8 cellular contexts compared by ENCODE assay signal in the genomic region with DNA sequence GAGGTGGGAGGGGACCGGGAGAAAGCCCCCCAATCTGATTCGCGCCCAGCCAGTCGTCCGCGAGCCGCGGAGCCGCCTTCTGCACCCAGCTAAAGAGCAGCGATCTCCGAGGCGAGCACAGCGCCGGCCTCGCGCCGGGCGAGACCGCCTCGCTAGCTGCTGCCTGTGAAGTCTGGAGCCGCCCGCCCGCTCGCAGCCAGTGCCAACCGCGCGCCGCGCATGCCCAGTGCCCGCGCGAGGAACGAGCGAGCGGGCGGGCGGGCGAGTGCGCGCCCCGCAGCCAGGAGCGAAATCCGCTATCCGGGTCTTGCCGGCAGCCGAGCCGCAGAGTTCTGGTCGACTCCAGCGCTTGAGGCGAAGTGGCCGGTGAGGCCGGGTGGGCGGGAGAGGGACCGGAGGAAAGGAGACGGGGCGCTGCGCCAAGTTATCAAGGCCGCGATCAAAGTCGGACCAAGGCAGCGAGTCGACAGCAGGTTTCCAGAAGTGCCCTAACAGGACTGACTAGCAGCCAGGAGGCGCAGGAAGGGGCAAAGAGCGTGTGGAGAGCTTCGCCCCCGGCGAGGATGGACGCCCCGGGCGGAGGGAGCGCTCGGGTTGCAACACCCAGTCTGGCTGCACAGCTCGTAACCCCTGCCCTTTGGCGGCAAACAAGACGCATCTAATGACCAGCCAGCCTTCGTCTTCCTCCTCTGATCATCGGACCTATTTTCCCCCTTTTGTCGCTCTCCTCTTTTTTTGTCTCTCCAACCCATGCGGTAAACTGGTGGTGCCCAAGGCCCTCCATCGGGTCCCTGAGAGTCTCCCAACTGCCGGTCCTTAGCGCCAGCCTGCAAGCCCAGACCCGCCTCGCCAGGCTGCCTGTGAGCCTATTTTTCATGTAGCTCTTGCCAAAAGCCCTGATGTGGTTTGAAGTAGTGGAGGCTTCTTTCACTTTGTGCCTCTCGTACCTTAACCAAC. TPM values are rescaled to one million over a fixed set of nuclear protein-coding genes. Genes with fewer than 3 reads are reported as not detected.
DNase-seq lines count a peak whose midpoint lies in the region; ATAC-seq and TF ChIP-seq lines count a peak whose summit lies in the region.

A gene (minus strand): TSS at position 174 of the 957 bp plus-strand sequence. CDS start 106,437 bp downstream, outside the sequence.

- no peaks in the 10 kb centered on the region for H3K9me3 Mint-ChIP-seq in activated T-cell treated with anti-CD3 and anti-CD28 coated beads, Interleukin-2, amount 50 U/mL, for 4 hours

- CTCF ChIA-PET in PC-3 (lab: Charles Lee): interaction anchor here (0.7 to 1.1 kb wide), 2 partner anchors 59 to 153 kb away, joined by 3 read pairs; no protein-coding TSS in a partner anchor

- peak within 1 kb of the TSS; percentile 91 for H3K4me2 ChIP-seq in PC-3 (ENCODE audit: low read length)

- DNase-seq in DMS 273 treated with DMSO at 0.1 percent for 48 hours (lab: John Stamatoyannopoulos, UW) (peak; percentile 54), HuH-7.5 (ENCODE audit: low spot score) (peak; percentile 69), PC-3 (peak; percentile 88)
- peak; percentile 84 for DNase-seq in activated T-cell treated with anti-CD3 and anti-CD28 coated beads, Interleukin-2, amount 50 U/mL, for 4 hours
- peak; percentile 72 to 73 for DNase-seq in stimulated activated CD8-positive, alpha-beta memory T cell treated with anti-CD3 and anti-CD28 coated beads, Interleukin-7, amount 100 ng/mL, for 1 hour (ENCODE audit: low read depth in 2 of 2)

- peak within 1 kb of the TSS; percentile 79 for H3K27ac ChIP-seq in PC-3 (ENCODE audit: low read length)
- peak within 1 kb of the TSS; percentile 75 for H3K27ac ChIP-seq in muscle layer of colon (ENCODE audit: low read depth, low read length)

- H3K4me1 Mint-ChIP-seq in activated T-cell treated with anti-CD3 and anti-CD28 coated beads, Interleukin-2, amount 50 U/mL, for 4 hours (ENCODE audit: low read depth): peaks cover 17% of the 10 kb centered on the region

- H3K79me2 ChIP-seq in PC-3 (ENCODE audit: low read length): peaks cover 43% of the 10 kb centered on the region

- H3K9me3 ChIP-seq in PC-3 (ENCODE audit: low read length): no peaks in the 10 kb centered on the region
- H3K9me3 ChIP-seq in muscle layer of colon (ENCODE audit: low read length): no peaks in the 10 kb centered on the region

- H3K27me3 ChIP-seq in PC-3 (ENCODE audit: low read length): no peaks in the 10 kb centered on the region
- H3K27me3 ChIP-seq in muscle layer of colon (ENCODE audit: control insufficient read depth in 1 of 2, insufficient read depth in 2 of 2, low read length in 2 of 2): no peaks in the 10 kb centered on the region

- H3K36me3 Mint-ChIP-seq in activated T-cell treated with anti-CD3 and anti-CD28 coated beads, Interleukin-2, amount 50 U/mL, for 4 hours (ENCODE audit: insufficient read depth): no peaks in the 10 kb centered on the region

- H3K4me1 ChIP-seq in PC-3 (ENCODE audit: insufficient read depth, low read length): peaks cover 18% of the 10 kb centered on the region
- peaks cover 31% of the 10 kb centered on the region for H3K4me1 ChIP-seq in muscle layer of colon (ENCODE audit: insufficient read depth, low read length)

- ATAC-seq in GM21529 (IDR thresholded peaks at IDR 0.05; ENCODE audit: unreplicated experiment): peak; percentile 88
- peak; percentile 78 for ATAC-seq in PC-3
- ATAC-seq in activated T-cell treated with anti-CD3 and anti-CD28 coated beads, Interleukin-2, amount 50 U/mL, for 4 hours: peak; percentile 97 to 98
- peak; percentile 97 for ATAC-seq in esophagus mucosa

- H3K4me3 ChIP-seq in PC-3 (ENCODE audit: low read length) (peak within 1 kb of the TSS; percentile 85), muscle layer of colon (ENCODE audit: low read depth in 1 of 2, low read length in 2 of 2) (peak within 1 kb of the TSS; percentile 76 to 95)

- H3K36me3 ChIP-seq in PC-3 (ENCODE audit: low read depth, low read length): peaks cover 10% of the 10 kb centered on the region
- H3K36me3 ChIP-seq in muscle layer of colon (ENCODE audit: insufficient read depth, low read length): no peaks in the 10 kb centered on the region

- H3K27me3 Mint-ChIP-seq in activated T-cell treated with anti-CD3 and anti-CD28 coated beads, Interleukin-2, amount 50 U/mL, for 4 hours (ENCODE audit: low read depth): peaks cover 46% of the 10 kb centered on the region

- TF ChIP-seq CTCF in PC-3 (conservative IDR thresholded peaks at IDR 0.05; ENCODE audit: low read depth, low read length): no peak

- intact Hi-C loops in PC-3 (cut with micrococcal nuclease): loop anchor here (2.0 to 5.0 kb wide), 3 partner anchors 29 to 89 kb away; no protein-coding TSS in a partner anchor

- peak within 1 kb of the TSS; percentile 87 for H2AFZ ChIP-seq in PC-3 (ENCODE audit: low read length)

- no peaks in the 10 kb centered on the region for H3K9me2 ChIP-seq in PC-3 (replicated peaks; ENCODE audit: low read length)

- POLR2A ChIA-PET in PC-3 (lab: Charles Lee; ENCODE audit: unreplicated experiment): interaction anchor here (0.7 kb wide), 1 partner anchor 986 kb away, joined by 4 read pairs; a partner anchor contains a TSS

- H3K4me3 Mint-ChIP-seq in activated T-cell treated with anti-CD3 and anti-CD28 coated beads, Interleukin-2, amount 50 U/mL, for 4 hours: peak within 1 kb of the TSS; percentile 85

- peaks cover 28% of the 10 kb centered on the region for H4K20me1 ChIP-seq in PC-3 (ENCODE audit: low read length)

- BruUV-seq in PC-3 (replicated peaks; lab: Mats Ljungman, UMichigan): TSS peak; percentile 79

- no peaks in the 10 kb centered on the region for H3F3A ChIP-seq in PC-3 (ENCODE audit: low read length, unreplicated experiment)

- H3K9ac ChIP-seq in PC-3 (ENCODE audit: low read length) (peak within 1 kb of the TSS; percentile 94), muscle layer of colon (ENCODE audit: low read length) (peak within 1 kb of the TSS; percentile 93)

RNA-seq across cellular contexts. Expression of the gene that starts here (rescaled TPM):
- 37.8 and 47.4 TPM in 2 replicates for total RNA-seq in PC-3 (2014; rRNA removed)
- 1 to 10 TPM in 1 of 3 donors, under 1 TPM in 2; 0.73 to 1.4 (median 0.95) TPM for total RNA-seq in activated T-cell treated with anti-CD3 and anti-CD28 coated beads, Interleukin-2, amount 50 U/mL, for 4 hours
- total RNA-seq in esophagus mucosa: 7.7 TPM

Comparison
In these comparisons a context has a peak if more than half of its experiments do, and no peak if none do; other contexts are left out.
1. Peak in every context shown above with its lines: DNase-seq, ATAC-seq, H3K4me3 ChIP-seq and H3K27ac ChIP-seq.